13 cellular contexts compared by ENCODE assay signal in the genomic region with DNA sequence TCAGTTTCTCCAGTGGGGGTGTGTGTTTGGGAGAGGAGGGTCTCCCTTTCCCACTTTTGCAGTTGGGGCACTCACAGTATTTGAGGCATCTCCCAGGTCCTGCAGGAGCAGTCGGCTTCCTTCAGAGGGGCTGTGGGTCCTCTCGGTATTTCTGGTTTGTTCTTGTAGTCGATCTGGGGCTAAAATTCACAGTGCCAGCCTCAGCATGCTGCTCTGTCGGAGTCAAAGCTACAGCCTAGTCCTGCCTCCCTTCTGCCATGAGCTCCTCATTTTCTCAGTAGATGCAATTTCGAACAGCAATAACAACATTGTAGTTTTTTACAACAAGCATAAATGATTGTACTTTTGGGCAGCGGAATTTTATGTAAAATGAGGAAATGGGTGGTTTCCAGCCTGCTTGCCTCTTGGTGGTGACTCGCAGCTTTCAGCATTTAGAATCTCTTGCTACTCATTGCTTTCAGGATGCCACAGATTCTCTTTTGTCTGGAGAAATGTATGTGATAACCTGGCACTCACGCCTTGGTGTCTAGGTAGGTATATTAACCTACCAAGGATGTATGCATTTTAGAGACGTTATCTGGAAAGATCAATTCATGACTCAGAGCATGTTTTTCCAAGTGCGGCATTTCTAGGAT.
DNase-seq lines count a peak whose midpoint lies in the region; ATAC-seq and TF ChIP-seq lines count a peak whose summit lies in the region.
"Had no signal": no experiment of that assay in that cellular context is flagged by ENCODE, and none has a peak within 500 bp of the region (broad histone marks: within the 10 kb centered on the region; RNA-seq: fewer than 3 reads in every experiment).

No MANE protein-coding gene starts in this region.

- ATAC-seq in gastrocnemius medialis (no peak), HG03175 (IDR thresholded peaks at IDR 0.05; ENCODE audit: unreplicated experiment) (no peak), HG02623 (IDR thresholded peaks at IDR 0.05; ENCODE audit: unreplicated experiment) (no peak)
- ATAC-seq: A549 had no signal

- H3F3A ChIP-seq in PC-9 (ENCODE audit: insufficient read depth, low read depth) = no peaks in the 10 kb centered on the region

- H2AFZ ChIP-seq in PC-9 = peak overlapping the region; percentile 60; the same call in 1 of the 2 replicates

- no peak for TF ChIP-seq CTCF in PC-9 (conservative IDR thresholded peaks at IDR 0.05)
- TF ChIP-seq CTCF in epithelial cell of esophagus (IDR thresholded peaks at IDR 0.05; ENCODE audit: insufficient read depth, low read depth, low read length, missing control alignments) = no peak
- TF ChIP-seq CTCF in gastrocnemius medialis (IDR thresholded peaks at IDR 0.05 in 4 of 5, conservative IDR thresholded peaks at IDR 0.05 in 1 of 5) = no peak

- H3K4me1 ChIP-seq in PC-9 (replicated peaks; ENCODE audit: insufficient read depth) (peaks cover 7% of the 10 kb centered on the region), gastrocnemius medialis (peaks cover 0 to 7% of the 10 kb centered on the region in 2 donors)
- H3K4me1 ChIP-seq: A549 had no signal

- H3K27me3 ChIP-seq in PC-9 (ENCODE audit: insufficient read depth, low read depth) = no peaks in the 10 kb centered on the region
- H3K27me3 ChIP-seq in gastrocnemius medialis = no peaks in the 10 kb centered on the region
- H3K27me3 ChIP-seq: tibial artery had no signal

- H3K9me3 ChIP-seq in PC-9 (ENCODE audit: insufficient read depth, low read depth) (no peaks in the 10 kb centered on the region), gastrocnemius medialis (no peaks in the 10 kb centered on the region)
- H3K9me3 ChIP-seq: A549, tibial artery had no signal

- H3K36me3 ChIP-seq in PC-9 (ENCODE audit: low read depth) (no peaks in the 10 kb centered on the region), gastrocnemius medialis (no peaks in the 10 kb centered on the region)
- H3K36me3 ChIP-seq: tibial artery had no signal

- DNase-seq in NCI-H2171 treated with DMSO at 0.1 percent for 48 hours (lab: John Stamatoyannopoulos, UW) = peak; percentile 4
- no peak for DNase-seq in NCI-H2171 (lab: John Stamatoyannopoulos, UW)
- peak in 1 of 2 experiments; percentile 44 for DNase-seq in PC-9
- DNase-seq in epithelial cell of esophagus (ENCODE audit: low read depth) = peak; percentile 51
- no peak for DNase-seq in gastrocnemius medialis
- DNase-seq in activated CD4-positive, alpha-beta T cell treated with anti-CD3 and anti-CD28 coated beads for 4 hours = no peak
- DNase-seq: activated T-cell treated with anti-CD3 and anti-CD28 coated beads for 4 hours, NCI-H446, SIG-M5, tibial artery had no signal

- H3K27ac ChIP-seq in PC-9 = no peak overlapping the region
- peak overlapping the region; percentile 12 to 54 (median 48) for H3K27ac ChIP-seq in gastrocnemius medialis
- H3K27ac ChIP-seq: A549, tibial artery had no signal

- no TSS peak for BruUV-seq in PC-9 (replicated peaks; lab: Mats Ljungman, UMichigan)

- peak overlapping the region; percentile 75 for H3K4me2 ChIP-seq in PC-9
- H3K4me2 ChIP-seq: A549 had no signal

- no peaks in the 10 kb centered on the region for H4K20me1 ChIP-seq in PC-9 (ENCODE audit: insufficient read depth)

- no peaks in the 10 kb centered on the region for H3K79me2 ChIP-seq in PC-9 (ENCODE audit: low read depth)

- H3K4me3 ChIP-seq in PC-9 (peak overlapping the region; percentile 47; the same call in 1 of the 2 replicates), epithelial cell of esophagus (ENCODE audit: low read length) (no peak overlapping the region), gastrocnemius medialis (no peak overlapping the region)
- H3K4me3 ChIP-seq: A549, tibial artery had no signal

- POLR2A ChIA-PET in PC-9 (lab: Charles Lee; ENCODE audit: unreplicated experiment) = no interaction called here

- in situ Hi-C loops in gastrocnemius medialis (cut with MboI; ENCODE audit: low sequenced_read_pairs in 4 of 4) = loop anchor here in 1 of 4 donors (10.0 kb wide), 1 partner anchor 227 kb away; no protein-coding TSS in a partner anchor

- TF ChIP-seq POLR2A in gastrocnemius medialis (IDR thresholded peaks at IDR 0.05) = no peak

- CTCF ChIA-PET in PC-9 (lab: Charles Lee) = interaction anchor here (1.0 to 1.1 kb wide), 2 partner anchors 92 to 212 kb away, joined by 3 to 21 read pairs; no protein-coding TSS in a partner anchor

- H3K9me2 ChIP-seq in PC-9 (ENCODE audit: insufficient read depth) = no peaks in the 10 kb centered on the region

- intact Hi-C loops in PC-9 (cut with micrococcal nuclease; ENCODE audit: unreplicated experiment) (loop anchor here (5.0 kb wide), 1 partner anchor 84 kb away; the partner anchor contains the start of gene C21orf91), gastrocnemius medialis (cut with DNase I; ENCODE audit: low total_unique reads) (loop anchor here (2.0 kb wide), 1 partner anchor 223 kb away; no protein-coding TSS in a partner anchor)

Comparison
In these comparisons a context has a peak if more than half of its experiments do, and no peak if none do; other contexts are left out.
1. DNase-seq: peak in NCI-H2171 treated with DMSO at 0.1 percent for 48 hours (single experiment) and epithelial cell of esophagus (single experiment); none in NCI-H2171 (single experiment), gastrocnemius medialis (0 of 2) and activated CD4-positive, alpha-beta T cell treated with anti-CD3 and anti-CD28 coated beads for 4 hours (0 of 2).